Comparison of ENCODE assay signal across 25 cellular contexts in genomic region chr13:46569471-46569870, GRCh38.
DNase-seq lines count a peak whose midpoint lies in the region; ATAC-seq lines count a peak whose summit lies in the region.
"Had no signal": no experiment of that assay in that cellular context is flagged by ENCODE, and none has a peak within 500 bp of the region (broad histone marks: within the 10 kb centered on the region; RNA-seq: fewer than 3 reads in every experiment).

No MANE protein-coding gene starts in this region.

- peak overlapping the region; percentile 22 for H3K27ac Mint-ChIP-seq in stimulated activated memory B cell treated with anti-CD40 and anti-IgM and Interleukin-4, amounts not matched to agents 10 μg/mL and 1 μg/mL and 100 μg/mL, for 72 hours
- H3K27ac Mint-ChIP-seq in stimulated activated naive CD8-positive, alpha-beta T cell treated with anti-CD3 and anti-CD28 coated beads, Interleukin-15, amount 100 ng/mL, for 72 hours: no peak overlapping the region
- H3K27ac Mint-ChIP-seq: activated T-helper 2 cell treated with anti-CD3 and anti-CD28 coated beads, Interferon-gamma antibody, Interleukin-2, Interleukin-4, amounts not matched to agents 10 μg/mL and 5 μg/mL and 100 μg/mL, durations not matched to agents 14 hours and 24 hours and 36 hours had no signal

- peaks cover 7% of the 10 kb centered on the region for H3K36me3 Mint-ChIP-seq in stimulated activated memory B cell treated with anti-CD40 and anti-IgM and Interleukin-4, amounts not matched to agents 10 μg/mL and 1 μg/mL and 100 μg/mL, for 72 hours

- DNase-seq in DMS 273 (lab: John Stamatoyannopoulos, UW; ENCODE audit: unreplicated experiment) (peak; percentile 60), DMS 273 treated with DMSO at 0.1 percent for 48 hours (lab: John Stamatoyannopoulos, UW) (no peak), NCI-H524 (lab: John Stamatoyannopoulos, UW) (peak; percentile 86 to 93), cerebellar nuclear complex (lab: John Stamatoyannopoulos, UW) (peak; percentile 82 to 90)
- no peak for DNase-seq in stimulated activated naive CD8-positive, alpha-beta T cell treated with anti-CD3 and anti-CD28 coated beads, Interleukin-15, amount 100 ng/mL, for 72 hours
- DNase-seq: activated CD4-positive, alpha-beta T cell treated with anti-CD3 and anti-CD28 coated beads for 48 hours; activated naive CD4-positive, alpha-beta T cell treated with anti-CD3 and anti-CD28 coated beads, Interleukin-2, amount 50 U/mL, for 16 hours; brain microvascular endothelial cell; Calu3; EL; H7; hippocampal formation; MM.1S; naive thymus-derived CD8-positive, alpha-beta T cell; NCI-H1436; NCI-H774; SJCRH30; stimulated activated CD4-positive, alpha-beta T cell treated with anti-CD3 and anti-CD28 coated beads, Interleukin-4, amount 100 ng/mL, for 24 hours; T1000; transverse colon had no signal

- H3K4me1 Mint-ChIP-seq in stimulated activated memory B cell treated with anti-CD40 and anti-IgM and Interleukin-4, amounts not matched to agents 10 μg/mL and 1 μg/mL and 100 μg/mL, for 72 hours: peaks cover 83% of the 10 kb centered on the region
- peaks cover 42% of the 10 kb centered on the region for H3K4me1 Mint-ChIP-seq in stimulated activated naive CD8-positive, alpha-beta T cell treated with anti-CD3 and anti-CD28 coated beads, Interleukin-15, amount 100 ng/mL, for 72 hours

- no peaks in the 10 kb centered on the region for H3K27me3 Mint-ChIP-seq in stimulated activated memory B cell treated with anti-CD40 and anti-IgM and Interleukin-4, amounts not matched to agents 10 μg/mL and 1 μg/mL and 100 μg/mL, for 72 hours
- H3K27me3 Mint-ChIP-seq in stimulated activated naive CD8-positive, alpha-beta T cell treated with anti-CD3 and anti-CD28 coated beads, Interleukin-15, amount 100 ng/mL, for 72 hours: no peaks in the 10 kb centered on the region
- H3K27me3 Mint-ChIP-seq: naive thymus-derived CD8-positive, alpha-beta T cell had no signal

- H3K4me3 Mint-ChIP-seq in stimulated activated memory B cell treated with anti-CD40 and anti-IgM and Interleukin-4, amounts not matched to agents 10 μg/mL and 1 μg/mL and 100 μg/mL, for 72 hours: no peak overlapping the region
- no peak overlapping the region for H3K4me3 Mint-ChIP-seq in stimulated activated naive CD8-positive, alpha-beta T cell treated with anti-CD3 and anti-CD28 coated beads, Interleukin-15, amount 100 ng/mL, for 72 hours
- H3K4me3 Mint-ChIP-seq: naive thymus-derived CD8-positive, alpha-beta T cell had no signal

- H3K9me3 Mint-ChIP-seq in stimulated activated memory B cell treated with anti-CD40 and anti-IgM and Interleukin-4, amounts not matched to agents 10 μg/mL and 1 μg/mL and 100 μg/mL, for 72 hours: no peaks in the 10 kb centered on the region
- H3K9me3 Mint-ChIP-seq in stimulated activated naive CD8-positive, alpha-beta T cell treated with anti-CD3 and anti-CD28 coated beads, Interleukin-15, amount 100 ng/mL, for 72 hours: no peaks in the 10 kb centered on the region
- H3K9me3 Mint-ChIP-seq: activated T-helper 2 cell treated with anti-CD3 and anti-CD28 coated beads, Interferon-gamma antibody, Interleukin-2, Interleukin-4, amounts not matched to agents 10 μg/mL and 5 μg/mL and 100 μg/mL, durations not matched to agents 14 hours and 24 hours and 36 hours; naive thymus-derived CD8-positive, alpha-beta T cell had no signal

- no peak for ATAC-seq in stimulated activated memory B cell treated with anti-CD40 and anti-IgM and Interleukin-4, amounts not matched to agents 10 μg/mL and 1 μg/mL and 100 μg/mL, for 72 hours
- no peak for ATAC-seq in GM18511 (IDR thresholded peaks at IDR 0.05; ENCODE audit: unreplicated experiment)
- no peak for ATAC-seq in stimulated activated naive CD8-positive, alpha-beta T cell treated with anti-CD3 and anti-CD28 coated beads, Interleukin-15, amount 100 ng/mL, for 72 hours
- ATAC-seq in HG03280 (IDR thresholded peaks at IDR 0.05; ENCODE audit: unreplicated experiment): no peak
- ATAC-seq: HepG2; naive thymus-derived CD8-positive, alpha-beta T cell had no signal

Comparison
In these comparisons a context has a peak if more than half of its experiments do, and no peak if none do; other contexts are left out.
1. DNase-seq: peak in DMS 273 (single experiment), NCI-H524 (2 of 2) and cerebellar nuclear complex (2 of 2); none in DMS 273 treated with DMSO at 0.1 percent for 48 hours (single experiment) and stimulated activated naive CD8-positive, alpha-beta T cell treated with anti-CD3 and anti-CD28 coated beads, Interleukin-15, amount 100 ng/mL, for 72 hours (0 of 2).